ENCODE assay signal across 8 cellular contexts in the genomic region with DNA sequence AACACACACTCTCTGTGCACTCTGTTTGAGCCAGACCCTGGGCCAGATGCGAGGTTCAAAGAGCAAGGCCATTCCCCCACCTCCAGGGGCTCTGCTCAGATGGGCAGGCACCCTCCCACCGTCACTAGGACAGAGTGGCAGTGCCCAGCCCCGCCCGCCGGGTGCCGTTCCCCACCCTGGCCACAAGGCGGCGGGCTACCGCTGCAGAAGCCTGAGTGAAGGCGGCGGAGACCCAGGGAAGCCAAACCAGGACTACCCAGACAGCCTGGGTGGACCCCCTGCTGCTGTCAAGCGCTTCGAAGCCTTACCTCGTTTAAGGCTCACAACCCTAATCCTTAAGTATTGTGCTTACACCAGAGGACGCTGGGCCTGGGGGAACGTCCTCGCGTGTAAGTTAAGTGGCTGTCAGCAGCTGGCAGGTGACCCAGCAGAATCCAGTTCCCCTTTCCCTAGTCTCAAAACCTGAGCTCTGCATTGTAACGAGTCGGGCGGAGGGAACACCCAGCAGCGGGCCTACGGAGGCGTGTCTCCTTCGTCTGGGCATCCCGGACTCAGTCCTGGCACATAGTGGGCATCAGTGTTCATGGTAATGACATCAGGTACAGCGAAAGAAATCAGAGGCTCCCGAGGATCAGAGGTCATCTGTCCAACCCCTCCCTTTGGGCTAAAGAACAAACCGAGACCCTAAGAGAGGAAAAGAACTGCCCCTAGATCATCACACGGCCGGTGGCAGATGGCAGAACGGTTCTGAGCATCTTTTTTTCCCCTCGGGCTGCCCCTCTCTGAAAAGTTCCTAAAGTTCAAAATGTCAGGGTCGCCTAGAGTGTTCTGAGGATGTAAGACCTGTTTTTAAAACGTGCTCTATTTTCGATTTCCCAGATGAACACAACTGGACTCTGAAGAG. TPM values are rescaled to one million over a fixed set of nuclear protein-coding genes. Genes with fewer than 3 reads are reported as not detected.
DNase-seq lines count a peak whose midpoint lies in the region; ATAC-seq, FAIRE-seq and TF ChIP-seq lines count a peak whose summit lies in the region.

No MANE protein-coding gene starts in this region.

- FAIRE-seq in GM19239 (lab: Jason Lieb, UNC): no peak

- peak overlapping the region; percentile 78 for H3K4me2 ChIP-seq in PC-3 (ENCODE audit: low read length)

- H3K27ac ChIP-seq in PC-3 (ENCODE audit: low read length) (no peak overlapping the region), esophagus muscularis mucosa (replicated peaks in 1 of 4) (no peak overlapping the region)

- TF ChIP-seq CTCF in PC-3 (conservative IDR thresholded peaks at IDR 0.05; ENCODE audit: low read depth, low read length) (peak; percentile 97), esophagus muscularis mucosa (IDR thresholded peaks at IDR 0.05) (peak in 2 of 3 experiments; percentile 94 to 99), nephron (IDR thresholded peaks at IDR 0.05; ENCODE audit: unreplicated experiment in 3 of 3) (peak; percentile 98 to 99 (median 98))

- peak overlapping the region; percentile 45; the same call in 1 of the 2 replicates for H3K4me3 ChIP-seq in PC-3 (ENCODE audit: low read length)
- H3K4me3 ChIP-seq in esophagus muscularis mucosa: peak overlapping the region in 3 of 4 donors; percentile 6 to 29 (median 11)

- POLR2A ChIA-PET in PC-3 (lab: Charles Lee; ENCODE audit: unreplicated experiment): no interaction called here

- peaks cover 57% of the 10 kb centered on the region for H3K4me1 ChIP-seq in PC-3 (ENCODE audit: insufficient read depth, low read length)
- peaks cover 54 to 60% (median 58%) of the 10 kb centered on the region in 4 donors for H3K4me1 ChIP-seq in esophagus muscularis mucosa

- H4K20me1 ChIP-seq in PC-3 (ENCODE audit: low read length): peaks cover 14% of the 10 kb centered on the region; the same call in 1 of the 2 replicates

- H3K79me2 ChIP-seq in PC-3 (ENCODE audit: low read length): peaks cover 42% of the 10 kb centered on the region

- ATAC-seq in PC-3: peak; percentile 11

- H3K36me3 ChIP-seq in PC-3 (ENCODE audit: low read depth, low read length) (no peaks in the 10 kb centered on the region; the same call in 1 of the 2 replicates), esophagus muscularis mucosa (peaks cover 0 to 14% (median 0%) of the 10 kb centered on the region in 4 donors)

- H3K4me1 Mint-ChIP-seq in IgD-negative memory B cell (peaks cover 18 to 26% (median 23%) of the 10 kb centered on the region in 3 donors), nephron (peaks cover 21% of the 10 kb centered on the region)
- H3K4me1 Mint-ChIP-seq in activated T-cell treated with anti-CD3 and anti-CD28 coated beads, Interleukin-2, amount 50 U/mL, for 24 hours (ENCODE audit: low read depth): peaks cover 24% of the 10 kb centered on the region
- H3K4me1 Mint-ChIP-seq in stimulated activated naive CD8-positive, alpha-beta T cell treated with anti-CD3 and anti-CD28 coated beads, Interleukin-15, Interleukin-2, amounts not matched to agents 100 ng/mL and 50 ng/mL, for 24 hours (ENCODE audit: low read depth): peaks cover 28% of the 10 kb centered on the region

- H3K9me3 ChIP-seq in PC-3 (ENCODE audit: low read length): no peaks in the 10 kb centered on the region
- H3K9me3 ChIP-seq in esophagus muscularis mucosa: no peaks in the 10 kb centered on the region

- H3K9me3 Mint-ChIP-seq in IgD-negative memory B cell: no peaks in the 10 kb centered on the region
- no peaks in the 10 kb centered on the region for H3K9me3 Mint-ChIP-seq in activated T-cell treated with anti-CD3 and anti-CD28 coated beads, Interleukin-2, amount 50 U/mL, for 24 hours
- H3K9me3 Mint-ChIP-seq in nephron: no peaks in the 10 kb centered on the region
- no peaks in the 10 kb centered on the region for H3K9me3 Mint-ChIP-seq in stimulated activated naive CD8-positive, alpha-beta T cell treated with anti-CD3 and anti-CD28 coated beads, Interleukin-15, Interleukin-2, amounts not matched to agents 100 ng/mL and 50 ng/mL, for 24 hours

- no peak for TF ChIP-seq EP300 in esophagus muscularis mucosa (IDR thresholded peaks at IDR 0.05)

- no peaks in the 10 kb centered on the region for H3F3A ChIP-seq in PC-3 (ENCODE audit: low read length, unreplicated experiment)

- H3K27me3 Mint-ChIP-seq in IgD-negative memory B cell (no peaks in the 10 kb centered on the region), nephron (ENCODE audit: low read depth) (peaks cover 82% of the 10 kb centered on the region)
- H3K27me3 Mint-ChIP-seq in activated T-cell treated with anti-CD3 and anti-CD28 coated beads, Interleukin-2, amount 50 U/mL, for 24 hours: peaks cover 9% of the 10 kb centered on the region
- H3K27me3 Mint-ChIP-seq in stimulated activated naive CD8-positive, alpha-beta T cell treated with anti-CD3 and anti-CD28 coated beads, Interleukin-15, Interleukin-2, amounts not matched to agents 100 ng/mL and 50 ng/mL, for 24 hours: peaks cover 5% of the 10 kb centered on the region

- intact Hi-C loops in PC-3 (cut with micrococcal nuclease) (loop anchor here (2.0 to 5.0 kb wide), 3 partner anchors 49 to 164 kb away; no protein-coding TSS in a partner anchor), esophagus muscularis mucosa (cut with DNase I) (no loop called here)

- H3K36me3 Mint-ChIP-seq in IgD-negative memory B cell (no peaks in the 10 kb centered on the region), nephron (ENCODE audit: low read depth) (no peaks in the 10 kb centered on the region)
- no peaks in the 10 kb centered on the region for H3K36me3 Mint-ChIP-seq in activated T-cell treated with anti-CD3 and anti-CD28 coated beads, Interleukin-2, amount 50 U/mL, for 24 hours (ENCODE audit: low read depth)
- no peaks in the 10 kb centered on the region for H3K36me3 Mint-ChIP-seq in stimulated activated naive CD8-positive, alpha-beta T cell treated with anti-CD3 and anti-CD28 coated beads, Interleukin-15, Interleukin-2, amounts not matched to agents 100 ng/mL and 50 ng/mL, for 24 hours (ENCODE audit: low read depth)

- no TSS peak for BruUV-seq in PC-3 (replicated peaks; lab: Mats Ljungman, UMichigan)

- no peak overlapping the region for H3K9ac ChIP-seq in PC-3 (ENCODE audit: low read length)

- no peaks in the 10 kb centered on the region for H3K9me2 ChIP-seq in PC-3 (replicated peaks; ENCODE audit: low read length)

- H3K27me3 ChIP-seq in PC-3 (ENCODE audit: low read length) (no peaks in the 10 kb centered on the region), esophagus muscularis mucosa (peaks cover 4 to 67% (median 27%) of the 10 kb centered on the region in 4 donors)

- H3K27ac Mint-ChIP-seq in IgD-negative memory B cell (peak overlapping the region; percentile 87 to 99 (median 96)), nephron (no peak overlapping the region)
- H3K27ac Mint-ChIP-seq in activated T-cell treated with anti-CD3 and anti-CD28 coated beads, Interleukin-2, amount 50 U/mL, for 24 hours: no peak overlapping the region
- no peak overlapping the region for H3K27ac Mint-ChIP-seq in stimulated activated naive CD8-positive, alpha-beta T cell treated with anti-CD3 and anti-CD28 coated beads, Interleukin-15, Interleukin-2, amounts not matched to agents 100 ng/mL and 50 ng/mL, for 24 hours

- H3K4me3 Mint-ChIP-seq in IgD-negative memory B cell: peak overlapping the region; percentile 84 to 95 (median 88)
- peak overlapping the region; percentile 32 for H3K4me3 Mint-ChIP-seq in activated T-cell treated with anti-CD3 and anti-CD28 coated beads, Interleukin-2, amount 50 U/mL, for 24 hours
- peak overlapping the region; percentile 62 to 71 (median 63) for H3K4me3 Mint-ChIP-seq in nephron
- H3K4me3 Mint-ChIP-seq in stimulated activated naive CD8-positive, alpha-beta T cell treated with anti-CD3 and anti-CD28 coated beads, Interleukin-15, Interleukin-2, amounts not matched to agents 100 ng/mL and 50 ng/mL, for 24 hours: peak overlapping the region; percentile 65

- DNase-seq in AML-193 (lab: John Stamatoyannopoulos, UW) (peak; percentile 88 to 89), GM19239 (ENCODE audit: insufficient read length, low spot score) (peak; percentile 83), PC-3 (peak; percentile 87), esophagus muscularis mucosa (ENCODE audit: extremely low spot score) (no peak)
- peak; percentile 92 for DNase-seq in activated T-cell treated with anti-CD3 and anti-CD28 coated beads, Interleukin-2, amount 50 U/mL, for 24 hours

- no peak for TF ChIP-seq POLR2A in esophagus muscularis mucosa (IDR thresholded peaks at IDR 0.05; ENCODE audit: low read depth)

- no peak overlapping the region for H2AFZ ChIP-seq in PC-3 (ENCODE audit: low read length)

- WGBS in esophagus muscularis mucosa: 22% methylated on average over 11 of the region's 36 CpGs

- CTCF ChIA-PET in PC-3 (lab: Charles Lee): interaction anchor here (0.5 to 1.0 kb wide), 3 partner anchors 114 to 180 kb away, joined by 3 to 4 read pairs (median 3); no protein-coding TSS in a partner anchor

RNA-seq across cellular contexts. Expression of gene ARHGAP27, which starts 4.4 kb away (rescaled TPM):
- 65.3 TPM for polyA plus RNA-seq in IgD-negative memory B cell
- total RNA-seq in PC-3 (2014; rRNA removed) (119 and 134 TPM in 2 replicates), esophagus muscularis mucosa (10 to 100 TPM; 11.2 to 15.0 (median 12.9) TPM)

Comparison
In these comparisons a context has a peak if more than half of its experiments do, and no peak if none do; other contexts are left out.
1. H3K27ac Mint-ChIP-seq: peak in IgD-negative memory B cell (3 of 3); none in activated T-cell treated with anti-CD3 and anti-CD28 coated beads, Interleukin-2, amount 50 U/mL, for 24 hours (single experiment), nephron (0 of 3) and stimulated activated naive CD8-positive, alpha-beta T cell treated with anti-CD3 and anti-CD28 coated beads, Interleukin-15, Interleukin-2, amounts not matched to agents 100 ng/mL and 50 ng/mL, for 24 hours (single experiment).
2. H3K4me3 Mint-ChIP-seq: peak in every context shown above with its lines; median percentile 88 in IgD-negative memory B cell; 65 in stimulated activated naive CD8-positive, alpha-beta T cell treated with anti-CD3 and anti-CD28 coated beads, Interleukin-15, Interleukin-2, amounts not matched to agents 100 ng/mL and 50 ng/mL, for 24 hours; 63 in nephron; 32 in activated T-cell treated with anti-CD3 and anti-CD28 coated beads, Interleukin-2, amount 50 U/mL, for 24 hours.
3. Peak in every context shown above with its lines, with median percentiles within 50 percentile points of each other: CTCF ChIP-seq.